2 cellular contexts compared by ENCODE assay signal in genomic region chr1:26799479-26800133, GRCh38.
TF ChIP-seq lines count a peak whose summit lies in the region.

No MANE protein-coding gene starts in this region.

TF ChIP-seq in HCT116, 20 proteins besides CTCF, POLR2A, EP300 and RAD21 (continued from another document):
- TF ChIP-seq FOSL1 (IDR thresholded peaks at IDR 0.05; ENCODE audit: low read depth) = peak; percentile 86
- no peak; the same call in 1 of the 2 replicates for TF ChIP-seq CEBPB (IDR thresholded peaks at IDR 0.05; ENCODE audit: low read depth)
- TF ChIP-seq EGR1 (IDR thresholded peaks at IDR 0.05; ENCODE audit: low read depth) = no peak
- peak; percentile 62; the same call in 1 of the 2 replicates for TF ChIP-seq SP1 (IDR thresholded peaks at IDR 0.05; ENCODE audit: low read depth)
- no peak for TF ChIP-seq ELF1 (IDR thresholded peaks at IDR 0.05; ENCODE audit: borderline replicate concordance, low read depth)
- no peak for TF ChIP-seq YY1 (IDR thresholded peaks at IDR 0.05; ENCODE audit: extremely low read depth, insufficient replicate concordance, low read depth, low read length)
- TF ChIP-seq ZNF274 (IDR thresholded peaks at IDR 0.05; ENCODE audit: low read depth, low read length) = no peak
- TF ChIP-seq ZBTB33 (IDR thresholded peaks at IDR 0.05; ENCODE audit: extremely low read depth, insufficient replicate concordance, low read length) = no peak
- TF ChIP-seq JUND (IDR thresholded peaks at IDR 0.05) = peak; percentile 88
- TF ChIP-seq CBX3 (IDR thresholded peaks at IDR 0.05; ENCODE audit: low read depth) = peak; percentile 55; the same call in 1 of the 2 replicates
- no peak for TF ChIP-seq EZH2 (IDR thresholded peaks at IDR 0.05)
- TF ChIP-seq TCF7L2 (IDR thresholded peaks at IDR 0.05; ENCODE audit: borderline replicate concordance, extremely low read depth, insufficient read depth, insufficient read length) = no peak
- TF ChIP-seq SIN3A (IDR thresholded peaks at IDR 0.05; ENCODE audit: low read depth) = no peak
- TF ChIP-seq REST (IDR thresholded peaks at IDR 0.05; ENCODE audit: low read depth) = no peak
- TF ChIP-seq ZFX (IDR thresholded peaks at IDR 0.05) = no peak
- peak; percentile 25 for TF ChIP-seq SRF (IDR thresholded peaks at IDR 0.05; ENCODE audit: low read depth)
- TF ChIP-seq EZH2phosphoT487 (IDR thresholded peaks at IDR 0.05; ENCODE audit: borderline replicate concordance) = no peak

TF ChIP-seq in SK-N-SH, 30 proteins besides CTCF, POLR2A, EP300 and RAD21 (continued from another document):
- TF ChIP-seq IRF3 (IDR thresholded peaks at IDR 0.05; ENCODE audit: low read depth, low read length) (no peak), EZH2phosphoT487 (IDR thresholded peaks at IDR 0.05; ENCODE audit: borderline replicate concordance, low read depth) (no peak), SMC3 (IDR thresholded peaks at IDR 0.05; ENCODE audit: low read depth, low read length) (0 out of 2 replicates have a peak, but pooled peaks have one; percentile 2), NFIC (IDR thresholded peaks at IDR 0.05; ENCODE audit: borderline replicate concordance) (peak; percentile 61; the same call in 1 of the 2 replicates), POLR2AphosphoS5 (IDR thresholded peaks at IDR 0.05; ENCODE audit: low read depth, low read length) (peak; percentile 17; the same call in 1 of the 2 replicates), MEF2A (IDR thresholded peaks at IDR 0.05; ENCODE audit: borderline replicate concordance, low read depth) (no peak), REST (IDR thresholded peaks at IDR 0.05; ENCODE audit: low read depth, low read length) (no peak), PBX3 (IDR thresholded peaks at IDR 0.05) (peak; percentile 76)
